ENCODE assay signal across 20 cellular contexts in genomic region chr1:222195857-222196256, GRCh38.
"Had no signal": no experiment of that assay in that cellular context is flagged by ENCODE, and none has a peak within 500 bp of the region (broad histone marks: within the 10 kb centered on the region; RNA-seq: fewer than 3 reads in every experiment).

No MANE protein-coding gene starts in this region.

- H3K36me3 Mint-ChIP-seq: stimulated activated naive B cell treated with anti-CD40 and anti-IgM and Interleukin-4, amounts not matched to agents 10 μg/mL and 1 μg/mL and 100 μg/mL, for 72 hours had no signal

- DNase-seq: effector memory CD8-positive, alpha-beta T cell; esophagus squamous epithelium; glutamatergic neuron; islet precursor cell; mammary epithelial cell; mucosa of descending colon; naive thymus-derived CD8-positive, alpha-beta T cell; psoas muscle; retina; spleen; stimulated activated CD4-positive, alpha-beta T cell treated with anti-CD3 and anti-CD28 coated beads, Interleukin-15, amount 100 ng/mL, for 24 hours; stimulated activated CD4-positive, alpha-beta T cell treated with anti-CD3 and anti-CD28 coated beads, Interleukin-1b, Interleukin-23, amount 100 ng/mL, for 48 hours; stimulated activated CD4-positive, alpha-beta T cell treated with anti-CD3 and anti-CD28 coated beads, Interleukin-4, amount 100 ng/mL, for 24 hours; stimulated activated naive B cell treated with anti-CD40 and anti-IgM and Interleukin-4, amounts not matched to agents 10 μg/mL and 1 μg/mL and 100 μg/mL, for 72 hours; stimulated activated naive CD8-positive, alpha-beta T cell treated with anti-CD3 and anti-CD28 coated beads, Interleukin-15, amount 100 ng/mL, for 72 hours; testis; upper lobe of right lung had no signal

- H3K4me1 Mint-ChIP-seq: naive thymus-derived CD8-positive, alpha-beta T cell; stimulated activated naive B cell treated with anti-CD40 and anti-IgM and Interleukin-4, amounts not matched to agents 10 μg/mL and 1 μg/mL and 100 μg/mL, for 72 hours; stimulated activated naive CD8-positive, alpha-beta T cell treated with anti-CD3 and anti-CD28 coated beads, Interleukin-15, amount 100 ng/mL, for 72 hours had no signal

- H3K27ac Mint-ChIP-seq: effector memory CD8-positive, alpha-beta T cell; naive thymus-derived CD8-positive, alpha-beta T cell; stimulated activated naive B cell treated with anti-CD40 and anti-IgM and Interleukin-4, amounts not matched to agents 10 μg/mL and 1 μg/mL and 100 μg/mL, for 72 hours; stimulated activated naive CD8-positive, alpha-beta T cell treated with anti-CD3 and anti-CD28 coated beads, Interleukin-15, amount 100 ng/mL, for 72 hours had no signal

- H3K4me3 Mint-ChIP-seq: effector memory CD8-positive, alpha-beta T cell; naive thymus-derived CD8-positive, alpha-beta T cell; stimulated activated naive B cell treated with anti-CD40 and anti-IgM and Interleukin-4, amounts not matched to agents 10 μg/mL and 1 μg/mL and 100 μg/mL, for 72 hours; stimulated activated naive CD8-positive, alpha-beta T cell treated with anti-CD3 and anti-CD28 coated beads, Interleukin-15, amount 100 ng/mL, for 72 hours had no signal

- H3K27me3 Mint-ChIP-seq: stimulated activated naive CD8-positive, alpha-beta T cell treated with anti-CD3 and anti-CD28 coated beads, Interleukin-15, amount 100 ng/mL, for 72 hours had no signal

- H3K9me3 Mint-ChIP-seq: effector memory CD8-positive, alpha-beta T cell had no signal

- ATAC-seq: effector memory CD8-positive, alpha-beta T cell; gastroesophageal sphincter; left lobe of liver; mucosa of descending colon; naive thymus-derived CD8-positive, alpha-beta T cell; psoas muscle; sciatic nerve; stimulated activated naive B cell treated with anti-CD40 and anti-IgM and Interleukin-4, amounts not matched to agents 10 μg/mL and 1 μg/mL and 100 μg/mL, for 72 hours; stimulated activated naive CD8-positive, alpha-beta T cell treated with anti-CD3 and anti-CD28 coated beads, Interleukin-15, amount 100 ng/mL, for 72 hours; upper lobe of right lung had no signal
